ENCODE assay signal across 2 cellular contexts in the genomic region with DNA sequence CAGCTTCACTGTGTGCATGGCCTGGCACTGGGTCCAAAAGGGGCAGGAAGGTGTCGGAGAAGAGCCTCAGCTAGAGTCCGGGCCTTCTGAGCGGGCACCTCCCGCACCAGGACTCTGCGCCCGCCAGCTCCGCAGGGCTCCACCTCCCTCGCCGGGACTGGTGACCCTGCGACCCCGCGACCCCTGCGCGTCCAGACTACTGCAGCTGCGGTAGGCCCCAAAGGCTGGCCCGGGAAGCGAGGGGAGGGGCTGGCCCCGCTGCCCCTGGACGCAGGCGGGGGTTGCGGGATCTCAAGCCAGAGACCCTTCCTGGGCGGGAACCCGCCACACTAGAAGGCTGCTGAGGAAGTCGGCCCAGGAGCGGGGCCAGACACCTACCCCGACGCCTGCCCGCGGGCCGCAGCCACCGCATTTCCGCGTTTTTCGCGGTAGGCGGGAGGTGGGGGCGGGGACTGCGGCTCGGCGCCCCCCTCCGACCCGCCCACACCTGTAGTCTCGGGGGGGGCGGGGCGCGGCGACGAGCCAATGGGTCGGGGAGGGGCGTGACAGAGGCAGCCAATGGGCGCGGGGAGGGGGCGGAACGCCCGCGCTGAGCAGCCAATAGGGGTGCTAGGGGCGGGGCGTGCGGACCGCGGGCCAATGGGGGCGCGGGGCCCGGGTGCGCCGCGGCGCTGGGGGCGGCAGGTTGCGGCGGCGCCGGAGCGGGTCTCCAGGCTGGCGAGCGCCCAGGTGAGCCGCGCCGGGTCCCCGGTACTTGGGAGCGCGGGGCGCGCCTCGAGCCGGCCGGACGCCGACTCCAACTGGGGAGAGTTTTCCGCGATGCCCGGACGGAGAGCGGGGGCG.
A peak's percentile ranks its signal among the peaks of the same experiment; 100 is the strongest.
TF ChIP-seq lines count a peak whose summit lies in the region.

A gene with protein sequence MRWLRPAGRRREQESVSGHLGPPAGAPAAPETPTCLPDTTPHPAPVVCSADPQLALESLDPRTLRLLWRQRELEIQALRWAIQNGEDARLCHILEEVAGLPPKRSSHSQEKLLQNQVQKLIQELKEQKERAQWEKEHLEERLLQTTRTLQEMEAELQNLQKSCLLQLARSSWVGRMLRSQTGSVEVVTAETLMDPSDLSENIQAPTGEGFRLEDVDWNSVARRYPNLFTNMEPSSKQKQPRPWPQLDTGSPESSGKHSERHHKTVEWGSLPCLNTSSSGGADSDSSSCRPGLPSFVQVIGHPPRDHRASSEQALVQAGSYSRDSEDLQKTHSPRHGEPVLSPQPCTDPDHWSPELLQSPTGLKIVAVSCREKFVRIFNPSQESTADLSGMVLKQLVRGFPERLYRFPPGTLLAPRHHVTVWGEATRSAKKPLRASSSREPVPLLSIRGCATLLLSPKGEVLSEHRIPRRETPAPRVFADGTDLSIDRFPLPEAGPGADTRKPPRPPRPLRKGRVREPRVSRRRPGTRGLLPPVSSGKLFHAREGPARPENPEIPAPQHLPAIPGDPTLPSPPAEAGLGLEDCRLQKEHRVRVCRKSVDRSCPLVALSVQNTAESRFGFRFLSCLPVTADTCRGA (minus strand): TSS at position 434 of the 843 bp plus-strand sequence. CDS start 22 bp downstream, at position 412.
A gene with protein sequence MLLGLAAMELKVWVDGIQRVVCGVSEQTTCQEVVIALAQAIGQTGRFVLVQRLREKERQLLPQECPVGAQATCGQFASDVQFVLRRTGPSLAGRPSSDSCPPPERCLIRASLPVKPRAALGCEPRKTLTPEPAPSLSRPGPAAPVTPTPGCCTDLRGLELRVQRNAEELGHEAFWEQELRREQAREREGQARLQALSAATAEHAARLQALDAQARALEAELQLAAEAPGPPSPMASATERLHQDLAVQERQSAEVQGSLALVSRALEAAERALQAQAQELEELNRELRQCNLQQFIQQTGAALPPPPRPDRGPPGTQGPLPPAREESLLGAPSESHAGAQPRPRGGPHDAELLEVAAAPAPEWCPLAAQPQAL (plus strand): TSS at position 666 of the 843 bp plus-strand sequence. CDS start 799 bp downstream, outside the sequence.

TF ChIP-seq in A549, 52 proteins besides CTCF, POLR2A, EP300 and RAD21:
- TF ChIP-seq SREBF2 (IDR thresholded peaks at IDR 0.05), result no peak
- peak; percentile 25 for TF ChIP-seq CHD2 (IDR thresholded peaks at IDR 0.05; ENCODE audit: low read length, partially characterized antibody)
- TF ChIP-seq RFX5 (IDR thresholded peaks at IDR 0.05), result no peak
- TF ChIP-seq TFCP2L1 (CRISPR knock-in tag; IDR thresholded peaks at IDR 0.05), result 0 out of 2 replicates have a peak, but pooled peaks have one; percentile 43
- TF ChIP-seq, protein P1, sequence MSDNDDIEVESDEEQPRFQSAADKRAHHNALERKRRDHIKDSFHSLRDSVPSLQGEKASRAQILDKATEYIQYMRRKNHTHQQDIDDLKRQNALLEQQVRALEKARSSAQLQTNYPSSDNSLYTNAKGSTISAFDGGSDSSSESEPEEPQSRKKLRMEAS (IDR thresholded peaks at IDR 0.05), result peak; percentile 52; the same call in 1 of the 2 replicates
- TF ChIP-seq JUN (IDR thresholded peaks at IDR 0.05), result peak; percentile 27 to 67; a peak in 3 of 5 replicates
- TF ChIP-seq, protein P2, sequence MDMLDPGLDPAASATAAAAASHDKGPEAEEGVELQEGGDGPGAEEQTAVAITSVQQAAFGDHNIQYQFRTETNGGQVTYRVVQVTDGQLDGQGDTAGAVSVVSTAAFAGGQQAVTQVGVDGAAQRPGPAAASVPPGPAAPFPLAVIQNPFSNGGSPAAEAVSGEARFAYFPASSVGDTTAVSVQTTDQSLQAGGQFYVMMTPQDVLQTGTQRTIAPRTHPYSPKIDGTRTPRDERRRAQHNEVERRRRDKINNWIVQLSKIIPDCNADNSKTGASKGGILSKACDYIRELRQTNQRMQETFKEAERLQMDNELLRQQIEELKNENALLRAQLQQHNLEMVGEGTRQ (IDR thresholded peaks at IDR 0.05), result no peak
- 0 out of 2 replicates have a peak, but pooled peaks have one; percentile 20 for TF ChIP-seq TP53 (CRISPR knock-in tag; IDR thresholded peaks at IDR 0.05)
- peak; percentile 66 for TF ChIP-seq PHF8 (IDR thresholded peaks at IDR 0.05; ENCODE audit: borderline replicate concordance, low read depth)
- TF ChIP-seq KDM5A (IDR thresholded peaks at IDR 0.05), result no peak
- TF ChIP-seq RCOR1 (IDR thresholded peaks at IDR 0.05; ENCODE audit: low read depth, low read length), result no peak
- TF ChIP-seq HOXA7 (CRISPR knock-in tag; IDR thresholded peaks at IDR 0.05), result no peak
- no peak for TF ChIP-seq RARB (CRISPR knock-in tag; IDR thresholded peaks at IDR 0.05)
- TF ChIP-seq, protein P3, sequence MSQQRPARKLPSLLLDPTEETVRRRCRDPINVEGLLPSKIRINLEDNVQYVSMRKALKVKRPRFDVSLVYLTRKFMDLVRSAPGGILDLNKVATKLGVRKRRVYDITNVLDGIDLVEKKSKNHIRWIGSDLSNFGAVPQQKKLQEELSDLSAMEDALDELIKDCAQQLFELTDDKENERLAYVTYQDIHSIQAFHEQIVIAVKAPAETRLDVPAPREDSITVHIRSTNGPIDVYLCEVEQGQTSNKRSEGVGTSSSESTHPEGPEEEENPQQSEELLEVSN (IDR thresholded peaks at IDR 0.05; ENCODE audit: borderline replicate concordance, low read depth), result no peak
- no peak for TF ChIP-seq MAZ (IDR thresholded peaks at IDR 0.05; ENCODE audit: borderline replicate concordance, low read depth, low read length)
- TF ChIP-seq HOXB5 (CRISPR knock-in tag; IDR thresholded peaks at IDR 0.05), result no peak
- TF ChIP-seq FOSL2 (IDR thresholded peaks at IDR 0.05), result no peak
- TF ChIP-seq FOSL2 (CRISPR knock-in tag; IDR thresholded peaks at IDR 0.05), result no peak
- TF ChIP-seq HEYL (CRISPR knock-in tag; IDR thresholded peaks at IDR 0.05), result no peak

TF ChIP-seq in WTC11, 78 proteins besides CTCF, POLR2A, EP300 and RAD21 (continues in another document):
- TF ChIP-seq, protein P1 (CRISPR knock-in tag; IDR thresholded peaks at IDR 0.05), result peak; percentile 59; the same call in 1 of the 2 replicates
- TF ChIP-seq GABPB1 (CRISPR knock-in tag; IDR thresholded peaks at IDR 0.05) (peak; percentile 16; the same call in 1 of the 2 replicates), FOXP1 (CRISPR knock-in tag; IDR thresholded peaks at IDR 0.05; ENCODE audit: borderline replicate concordance) (no peak; the same call in 1 of the 2 replicates), JAZF1 (CRISPR knock-in tag; IDR thresholded peaks at IDR 0.05) (no peak), ZNF219 (CRISPR knock-in tag; IDR thresholded peaks at IDR 0.05; ENCODE audit: borderline replicate concordance) (no peak), ETV6 (CRISPR knock-in tag; IDR thresholded peaks at IDR 0.05) (no peak; the same call in 1 of the 2 replicates), NFYB (CRISPR knock-in tag; conservative IDR thresholded peaks at IDR 0.05; ENCODE audit: low read depth) (peak; percentile 97), RORB (CRISPR knock-in tag; IDR thresholded peaks at IDR 0.05) (no peak), CREB1 (CRISPR knock-in tag; IDR thresholded peaks at IDR 0.05) (no peak), SP1 (CRISPR knock-in tag; conservative IDR thresholded peaks at IDR 0.05) (peak; percentile 88; the same call in 1 of the 2 replicates), HMGA2 (CRISPR knock-in tag; IDR thresholded peaks at IDR 0.05) (no peak), NR1H2 (CRISPR knock-in tag; IDR thresholded peaks at IDR 0.05) (no peak)
- TF ChIP-seq, protein P4, sequence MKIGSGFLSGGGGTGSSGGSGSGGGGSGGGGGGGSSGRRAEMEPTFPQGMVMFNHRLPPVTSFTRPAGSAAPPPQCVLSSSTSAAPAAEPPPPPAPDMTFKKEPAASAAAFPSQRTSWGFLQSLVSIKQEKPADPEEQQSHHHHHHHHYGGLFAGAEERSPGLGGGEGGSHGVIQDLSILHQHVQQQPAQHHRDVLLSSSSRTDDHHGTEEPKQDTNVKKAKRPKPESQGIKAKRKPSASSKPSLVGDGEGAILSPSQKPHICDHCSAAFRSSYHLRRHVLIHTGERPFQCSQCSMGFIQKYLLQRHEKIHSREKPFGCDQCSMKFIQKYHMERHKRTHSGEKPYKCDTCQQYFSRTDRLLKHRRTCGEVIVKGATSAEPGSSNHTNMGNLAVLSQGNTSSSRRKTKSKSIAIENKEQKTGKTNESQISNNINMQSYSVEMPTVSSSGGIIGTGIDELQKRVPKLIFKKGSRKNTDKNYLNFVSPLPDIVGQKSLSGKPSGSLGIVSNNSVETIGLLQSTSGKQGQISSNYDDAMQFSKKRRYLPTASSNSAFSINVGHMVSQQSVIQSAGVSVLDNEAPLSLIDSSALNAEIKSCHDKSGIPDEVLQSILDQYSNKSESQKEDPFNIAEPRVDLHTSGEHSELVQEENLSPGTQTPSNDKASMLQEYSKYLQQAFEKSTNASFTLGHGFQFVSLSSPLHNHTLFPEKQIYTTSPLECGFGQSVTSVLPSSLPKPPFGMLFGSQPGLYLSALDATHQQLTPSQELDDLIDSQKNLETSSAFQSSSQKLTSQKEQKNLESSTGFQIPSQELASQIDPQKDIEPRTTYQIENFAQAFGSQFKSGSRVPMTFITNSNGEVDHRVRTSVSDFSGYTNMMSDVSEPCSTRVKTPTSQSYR (CRISPR knock-in tag; IDR thresholded peaks at IDR 0.05), result 0 out of 2 replicates have a peak, but pooled peaks have one; percentile 44
- TF ChIP-seq, protein P5, sequence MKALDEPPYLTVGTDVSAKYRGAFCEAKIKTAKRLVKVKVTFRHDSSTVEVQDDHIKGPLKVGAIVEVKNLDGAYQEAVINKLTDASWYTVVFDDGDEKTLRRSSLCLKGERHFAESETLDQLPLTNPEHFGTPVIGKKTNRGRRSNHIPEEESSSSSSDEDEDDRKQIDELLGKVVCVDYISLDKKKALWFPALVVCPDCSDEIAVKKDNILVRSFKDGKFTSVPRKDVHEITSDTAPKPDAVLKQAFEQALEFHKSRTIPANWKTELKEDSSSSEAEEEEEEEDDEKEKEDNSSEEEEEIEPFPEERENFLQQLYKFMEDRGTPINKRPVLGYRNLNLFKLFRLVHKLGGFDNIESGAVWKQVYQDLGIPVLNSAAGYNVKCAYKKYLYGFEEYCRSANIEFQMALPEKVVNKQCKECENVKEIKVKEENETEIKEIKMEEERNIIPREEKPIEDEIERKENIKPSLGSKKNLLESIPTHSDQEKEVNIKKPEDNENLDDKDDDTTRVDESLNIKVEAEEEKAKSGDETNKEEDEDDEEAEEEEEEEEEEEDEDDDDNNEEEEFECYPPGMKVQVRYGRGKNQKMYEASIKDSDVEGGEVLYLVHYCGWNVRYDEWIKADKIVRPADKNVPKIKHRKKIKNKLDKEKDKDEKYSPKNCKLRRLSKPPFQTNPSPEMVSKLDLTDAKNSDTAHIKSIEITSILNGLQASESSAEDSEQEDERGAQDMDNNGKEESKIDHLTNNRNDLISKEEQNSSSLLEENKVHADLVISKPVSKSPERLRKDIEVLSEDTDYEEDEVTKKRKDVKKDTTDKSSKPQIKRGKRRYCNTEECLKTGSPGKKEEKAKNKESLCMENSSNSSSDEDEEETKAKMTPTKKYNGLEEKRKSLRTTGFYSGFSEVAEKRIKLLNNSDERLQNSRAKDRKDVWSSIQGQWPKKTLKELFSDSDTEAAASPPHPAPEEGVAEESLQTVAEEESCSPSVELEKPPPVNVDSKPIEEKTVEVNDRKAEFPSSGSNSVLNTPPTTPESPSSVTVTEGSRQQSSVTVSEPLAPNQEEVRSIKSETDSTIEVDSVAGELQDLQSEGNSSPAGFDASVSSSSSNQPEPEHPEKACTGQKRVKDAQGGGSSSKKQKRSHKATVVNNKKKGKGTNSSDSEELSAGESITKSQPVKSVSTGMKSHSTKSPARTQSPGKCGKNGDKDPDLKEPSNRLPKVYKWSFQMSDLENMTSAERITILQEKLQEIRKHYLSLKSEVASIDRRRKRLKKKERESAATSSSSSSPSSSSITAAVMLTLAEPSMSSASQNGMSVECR (CRISPR knock-in tag; IDR thresholded peaks at IDR 0.05; ENCODE audit: borderline replicate concordance), result peak; percentile 69; the same call in 1 of the 2 replicates
- TF ChIP-seq, protein P6, sequence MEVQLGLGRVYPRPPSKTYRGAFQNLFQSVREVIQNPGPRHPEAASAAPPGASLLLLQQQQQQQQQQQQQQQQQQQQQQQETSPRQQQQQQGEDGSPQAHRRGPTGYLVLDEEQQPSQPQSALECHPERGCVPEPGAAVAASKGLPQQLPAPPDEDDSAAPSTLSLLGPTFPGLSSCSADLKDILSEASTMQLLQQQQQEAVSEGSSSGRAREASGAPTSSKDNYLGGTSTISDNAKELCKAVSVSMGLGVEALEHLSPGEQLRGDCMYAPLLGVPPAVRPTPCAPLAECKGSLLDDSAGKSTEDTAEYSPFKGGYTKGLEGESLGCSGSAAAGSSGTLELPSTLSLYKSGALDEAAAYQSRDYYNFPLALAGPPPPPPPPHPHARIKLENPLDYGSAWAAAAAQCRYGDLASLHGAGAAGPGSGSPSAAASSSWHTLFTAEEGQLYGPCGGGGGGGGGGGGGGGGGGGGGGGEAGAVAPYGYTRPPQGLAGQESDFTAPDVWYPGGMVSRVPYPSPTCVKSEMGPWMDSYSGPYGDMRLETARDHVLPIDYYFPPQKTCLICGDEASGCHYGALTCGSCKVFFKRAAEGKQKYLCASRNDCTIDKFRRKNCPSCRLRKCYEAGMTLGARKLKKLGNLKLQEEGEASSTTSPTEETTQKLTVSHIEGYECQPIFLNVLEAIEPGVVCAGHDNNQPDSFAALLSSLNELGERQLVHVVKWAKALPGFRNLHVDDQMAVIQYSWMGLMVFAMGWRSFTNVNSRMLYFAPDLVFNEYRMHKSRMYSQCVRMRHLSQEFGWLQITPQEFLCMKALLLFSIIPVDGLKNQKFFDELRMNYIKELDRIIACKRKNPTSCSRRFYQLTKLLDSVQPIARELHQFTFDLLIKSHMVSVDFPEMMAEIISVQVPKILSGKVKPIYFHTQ (CRISPR knock-in tag; IDR thresholded peaks at IDR 0.05), result no peak
- TF ChIP-seq, protein P7, sequence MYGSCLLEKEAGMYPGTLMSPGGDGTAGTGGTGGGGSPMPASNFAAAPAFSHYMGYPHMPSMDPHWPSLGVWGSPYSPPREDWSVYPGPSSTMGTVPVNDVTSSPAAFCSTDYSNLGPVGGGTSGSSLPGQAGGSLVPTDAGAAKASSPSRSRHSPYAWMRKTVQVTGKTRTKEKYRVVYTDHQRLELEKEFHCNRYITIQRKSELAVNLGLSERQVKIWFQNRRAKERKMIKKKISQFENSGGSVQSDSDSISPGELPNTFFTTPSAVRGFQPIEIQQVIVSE (CRISPR knock-in tag; IDR thresholded peaks at IDR 0.05; ENCODE audit: borderline replicate concordance), result no peak
- TF ChIP-seq, protein P2 (CRISPR knock-in tag; IDR thresholded peaks at IDR 0.05), result peak; percentile 54; the same call in 1 of the 2 replicates
